ENCODE assay signal across 20 cellular contexts in genomic region chr1:161274874-161275273, GRCh38. TPM values are rescaled to one million over a fixed set of nuclear protein-coding genes. Genes with fewer than 3 reads are reported as not detected.
DNase-seq lines count a peak whose midpoint lies in the region; ATAC-seq, FAIRE-seq and TF ChIP-seq lines count a peak whose summit lies in the region.
"Had no signal": no experiment of that assay in that cellular context is flagged by ENCODE, and none has a peak within 500 bp of the region (broad histone marks: within the 10 kb centered on the region; RNA-seq: fewer than 3 reads in every experiment).

No MANE protein-coding gene starts in this region.

- H3K4me1 ChIP-seq in body of pancreas: peaks cover 16% of the 10 kb centered on the region
- H3K4me1 ChIP-seq in pancreas: peaks cover 0 to 8% (median 0%) of the 10 kb centered on the region in 3 donors
- H3K4me1 ChIP-seq: A549, BLaER1 had no signal

- ATAC-seq in body of pancreas (peak; percentile 89), pancreas (peak; percentile 87 to 99 (median 94)), HG02588 (IDR thresholded peaks at IDR 0.05; ENCODE audit: unreplicated experiment) (no peak)
- ATAC-seq: A549, HepG2 had no signal

- no peaks in the 10 kb centered on the region for H3K4me1 Mint-ChIP-seq in activated naive CD4-positive, alpha-beta T cell treated with anti-CD3 and anti-CD28 coated beads, Interleukin-2, amount 10 ng/mL, durations not matched to agents 7 days and 5 days
- H3K4me1 Mint-ChIP-seq: CD4-positive, alpha-beta memory T cell had no signal

- no peaks in the 10 kb centered on the region for H3K36me3 Mint-ChIP-seq in activated naive CD4-positive, alpha-beta T cell treated with anti-CD3 and anti-CD28 coated beads, Interleukin-2, amount 10 ng/mL, durations not matched to agents 7 days and 5 days
- H3K36me3 Mint-ChIP-seq: CD4-positive, alpha-beta memory T cell had no signal

- peaks cover 47% of the 10 kb centered on the region for H3K27me3 Mint-ChIP-seq in activated naive CD4-positive, alpha-beta T cell treated with anti-CD3 and anti-CD28 coated beads, Interleukin-2, amount 10 ng/mL, durations not matched to agents 7 days and 5 days

- no peak overlapping the region for H3K27ac Mint-ChIP-seq in activated naive CD4-positive, alpha-beta T cell treated with anti-CD3 and anti-CD28 coated beads, Interleukin-2, amount 10 ng/mL, durations not matched to agents 7 days and 5 days

- H3K9me3 Mint-ChIP-seq in activated naive CD4-positive, alpha-beta T cell treated with anti-CD3 and anti-CD28 coated beads, Interleukin-2, amount 10 ng/mL, durations not matched to agents 7 days and 5 days: no peaks in the 10 kb centered on the region
- H3K9me3 Mint-ChIP-seq: CD4-positive, alpha-beta memory T cell had no signal

- CTCF ChIA-PET in activated naive CD4-positive, alpha-beta T cell treated with anti-CD3 and anti-CD28 coated beads, Interleukin-2, amount 10 ng/mL, durations not matched to agents 7 days and 5 days (lab: Charles Lee): no interaction called here

- intact Hi-C loops in body of pancreas (cut with DNase I) (no loop called here), pancreas (cut with DNase I) (no loop called here)

- no peaks in the 10 kb centered on the region for H3K9me3 ChIP-seq in body of pancreas
- no peaks in the 10 kb centered on the region for H3K9me3 ChIP-seq in pancreas
- H3K9me3 ChIP-seq: A549, BLaER1 had no signal

- no peak for TF ChIP-seq POLR2A in body of pancreas (IDR thresholded peaks at IDR 0.05)

- WGBS in body of pancreas, 2 donors: 6 to 7% methylated on average over 3 of the region's 3 CpGs
- 9 to 18% methylated on average over 3 of the region's 3 CpGs for WGBS in pancreas, 2 donors

- no peak overlapping the region for H3K27ac ChIP-seq in body of pancreas
- H3K27ac ChIP-seq in pancreas: no peak overlapping the region
- H3K27ac ChIP-seq: A549, BLaER1, RWPE1 had no signal

- in situ Hi-C loops in GM13977 (cut with MboI; ENCODE audit: low pct_unique_long_range_greater_than_20kb, low sequenced_read_pairs, unreplicated experiment): loop anchor here (10.0 kb wide), 1 partner anchor 50 kb away; the partner anchor contains the start of genes APOA2 and TOMM40L

- H3K36me3 ChIP-seq in body of pancreas (replicated peaks in 1 of 2; ENCODE audit: insufficient read depth in 1 of 2, low read depth in 2 of 2) (no peaks in the 10 kb centered on the region), pancreas (no peaks in the 10 kb centered on the region)
- H3K36me3 ChIP-seq: BLaER1 had no signal

- TF ChIP-seq CTCF in body of pancreas (IDR thresholded peaks at IDR 0.05) (no peak), pancreas (IDR thresholded peaks at IDR 0.05) (no peak), GM13977 (IDR thresholded peaks at IDR 0.05; ENCODE audit: extremely low read depth, insufficient read depth, missing control alignments) (no peak)

- no peak overlapping the region for H3K4me3 ChIP-seq in body of pancreas
- no peak overlapping the region for H3K4me3 ChIP-seq in pancreas
- H3K4me3 ChIP-seq: A549, BLaER1 had no signal

- no peak overlapping the region for H3K4me3 Mint-ChIP-seq in activated naive CD4-positive, alpha-beta T cell treated with anti-CD3 and anti-CD28 coated beads, Interleukin-2, amount 10 ng/mL, durations not matched to agents 7 days and 5 days
- H3K4me3 Mint-ChIP-seq: CD4-positive, alpha-beta memory T cell had no signal

- H3K27me3 ChIP-seq in body of pancreas (no peaks in the 10 kb centered on the region), pancreas (no peaks in the 10 kb centered on the region)
- H3K27me3 ChIP-seq: BLaER1 had no signal

- DNase-seq in DMS 273 (lab: John Stamatoyannopoulos, UW; ENCODE audit: unreplicated experiment) (peak; percentile 89), NCI-H2171 treated with DMSO at 0.1 percent for 48 hours (lab: John Stamatoyannopoulos, UW) (peak; percentile 78), body of pancreas (peak; percentile 46 to 73 (median 54)), pancreas (peak in 4 of 6 donors; percentile 36 to 62 (median 54)), GM13977 (ENCODE audit: low spot score) (no peak)
- no peak for DNase-seq in activated naive CD4-positive, alpha-beta T cell treated with anti-CD3 and anti-CD28 coated beads, Interleukin-2, amount 10 ng/mL, durations not matched to agents 7 days and 5 days
- DNase-seq: CD4-positive, alpha-beta memory T cell; KBM-7; NCI-H1105 treated with DMSO at 0.1 percent for 48 hours; NCI-H187; NCI-H446; NCI-H774; SIG-M5 had no signal

- no peak for FAIRE-seq in pancreas (lab: Jason Lieb, UNC)
- FAIRE-seq: A549, GM12892, HepG2 had no signal

RNA-seq across cellular contexts. Expression of gene PCP4L1, which starts 16.3 kb away (rescaled TPM):
- total RNA-seq in body of pancreas: not detected
- under 1 TPM in 3 of 6 donors, not detected in 3; 0.08 to 0.23 (median 0.13) TPM for total RNA-seq in pancreas
- under 1 TPM in 1 of 2 donors, not detected in 1; 0.15 TPM for polyA plus RNA-seq in pancreas
- total RNA-seq: CD4-positive, alpha-beta memory T cell; H4; HepG2 had no signal
- polyA plus RNA-seq: A549; CD4-positive, alpha-beta memory T cell had no signal

RNA-seq across cellular contexts. Expression of gene MPZ, which starts 34.9 kb away (rescaled TPM):
- total RNA-seq in body of pancreas (1 to 10 TPM; 3.6 to 6.6 TPM), pancreas (1 to 10 TPM in 4 of 6 donors, under 1 TPM in 2; 0.51 to 2.1 (median 1.4) TPM)
- 1 to 10 TPM; 1.3 to 2.8 TPM for polyA plus RNA-seq in pancreas

RNA-seq across cellular contexts. Expression of gene NR1I3, which starts 36.9 kb away (rescaled TPM):
- not detected for total RNA-seq in body of pancreas
- not detected for total RNA-seq in pancreas
- polyA plus RNA-seq in pancreas: under 1 TPM in 1 of 2 donors, not detected in 1; 0.15 TPM
- total RNA-seq: CD4-positive, alpha-beta memory T cell; H4 had no signal
- polyA plus RNA-seq: A549 had no signal

RNA-seq across cellular contexts. Expression of gene SDHC, which starts 39.3 kb away (rescaled TPM):
- total RNA-seq in body of pancreas (10 to 100 TPM; 22.7 to 26.2 TPM), pancreas (10 to 100 TPM; 38.7 to 91.4 (median 58.8) TPM)
- polyA plus RNA-seq in pancreas: 10 to 100 TPM; 18.2 to 64.6 TPM

RNA-seq across cellular contexts. Expression of gene TOMM40L, which starts 49.0 kb away (rescaled TPM):
- total RNA-seq in body of pancreas (1 to 10 TPM; 1.8 to 8.9 TPM), pancreas (1 to 10 TPM; 1.4 to 5.6 (median 2.6) TPM)
- 1 to 10 TPM; 3.3 to 4.3 TPM for polyA plus RNA-seq in pancreas

Comparison
In these comparisons a context has a peak if more than half of its experiments do, and no peak if none do; other contexts are left out.
1. DNase-seq: peak in DMS 273 (single experiment), NCI-H2171 treated with DMSO at 0.1 percent for 48 hours (single experiment), body of pancreas (4 of 4) and pancreas (4 of 6); none in activated naive CD4-positive, alpha-beta T cell treated with anti-CD3 and anti-CD28 coated beads, Interleukin-2, amount 10 ng/mL, durations not matched to agents 7 days and 5 days (single experiment) and GM13977 (single experiment).